Comparison of ENCODE assay signal across 2 cellular contexts in genomic region chr16:86531193-86531550, GRCh38.
TF ChIP-seq lines count a peak whose summit lies in the region.

No MANE protein-coding gene starts in this region.

TF ChIP-seq in HepG2, 621 proteins besides CTCF, POLR2A, EP300 and RAD21:
- TF ChIP-seq ZNF430 (CRISPR knock-in tag; IDR thresholded peaks at IDR 0.05) (no peak), RELA (CRISPR knock-in tag; IDR thresholded peaks at IDR 0.05) (no peak), ZNF713 (CRISPR knock-in tag; IDR thresholded peaks at IDR 0.05) (no peak), THAP9 (CRISPR knock-in tag; IDR thresholded peaks at IDR 0.05; ENCODE audit: borderline replicate concordance) (no peak), ZNF570 (CRISPR knock-in tag; IDR thresholded peaks at IDR 0.05; ENCODE audit: borderline replicate concordance) (no peak), KAT2B (IDR thresholded peaks at IDR 0.05; ENCODE audit: borderline replicate concordance, low read depth, low read length) (no peak), ZNF138 (CRISPR knock-in tag; IDR thresholded peaks at IDR 0.05; ENCODE audit: low read depth) (no peak), NCOA1 (CRISPR knock-in tag; IDR thresholded peaks at IDR 0.05) (no peak), ZNF552 (CRISPR knock-in tag; IDR thresholded peaks at IDR 0.05; ENCODE audit: borderline replicate concordance) (no peak), NR2F6 (IDR thresholded peaks at IDR 0.05) (no peak), NR2F6 (CRISPR knock-in tag; IDR thresholded peaks at IDR 0.05) (no peak), ZNF629 (CRISPR knock-in tag; conservative IDR thresholded peaks at IDR 0.05) (no peak), CENPX (CRISPR knock-in tag; IDR thresholded peaks at IDR 0.05) (no peak), SMARCE1 (IDR thresholded peaks at IDR 0.05; ENCODE audit: borderline replicate concordance) (no peak), KDM3A (CRISPR knock-in tag; IDR thresholded peaks at IDR 0.05; ENCODE audit: low read depth) (no peak), SRY (CRISPR knock-in tag; IDR thresholded peaks at IDR 0.05) (no peak), SIN3B (IDR thresholded peaks at IDR 0.05; ENCODE audit: low read length) (no peak), ZKSCAN8 (CRISPR knock-in tag; IDR thresholded peaks at IDR 0.05; ENCODE audit: borderline replicate concordance) (no peak)
- TF ChIP-seq, protein P1, sequence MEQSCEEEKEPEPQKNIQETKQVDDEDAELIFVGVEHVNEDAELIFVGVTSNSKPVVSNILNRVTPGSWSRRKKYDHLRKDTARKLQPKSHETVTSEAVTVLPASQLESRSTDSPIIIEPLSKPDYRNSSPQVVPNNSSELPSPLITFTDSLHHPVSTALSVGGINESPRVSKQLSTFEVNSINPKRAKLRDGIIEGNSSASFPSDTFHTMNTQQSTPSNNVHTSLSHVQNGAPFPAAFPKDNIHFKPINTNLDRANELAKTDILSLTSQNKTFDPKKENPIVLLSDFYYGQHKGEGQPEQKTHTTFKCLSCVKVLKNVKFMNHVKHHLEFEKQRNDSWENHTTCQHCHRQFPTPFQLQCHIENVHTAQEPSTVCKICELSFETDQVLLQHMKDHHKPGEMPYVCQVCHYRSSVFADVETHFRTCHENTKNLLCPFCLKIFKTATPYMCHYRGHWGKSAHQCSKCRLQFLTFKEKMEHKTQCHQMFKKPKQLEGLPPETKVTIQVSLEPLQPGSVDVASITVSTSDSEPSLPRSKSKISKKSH (CRISPR knock-in tag; IDR thresholded peaks at IDR 0.05; ENCODE audit: borderline replicate concordance): no peak
- TF ChIP-seq, protein P2, sequence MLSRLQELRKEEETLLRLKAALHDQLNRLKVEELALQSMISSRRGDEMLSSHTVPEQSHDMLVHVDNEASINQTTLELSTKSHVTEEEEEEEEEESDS (CRISPR knock-in tag; IDR thresholded peaks at IDR 0.05; ENCODE audit: borderline replicate concordance): no peak
- TF ChIP-seq, protein P3, sequence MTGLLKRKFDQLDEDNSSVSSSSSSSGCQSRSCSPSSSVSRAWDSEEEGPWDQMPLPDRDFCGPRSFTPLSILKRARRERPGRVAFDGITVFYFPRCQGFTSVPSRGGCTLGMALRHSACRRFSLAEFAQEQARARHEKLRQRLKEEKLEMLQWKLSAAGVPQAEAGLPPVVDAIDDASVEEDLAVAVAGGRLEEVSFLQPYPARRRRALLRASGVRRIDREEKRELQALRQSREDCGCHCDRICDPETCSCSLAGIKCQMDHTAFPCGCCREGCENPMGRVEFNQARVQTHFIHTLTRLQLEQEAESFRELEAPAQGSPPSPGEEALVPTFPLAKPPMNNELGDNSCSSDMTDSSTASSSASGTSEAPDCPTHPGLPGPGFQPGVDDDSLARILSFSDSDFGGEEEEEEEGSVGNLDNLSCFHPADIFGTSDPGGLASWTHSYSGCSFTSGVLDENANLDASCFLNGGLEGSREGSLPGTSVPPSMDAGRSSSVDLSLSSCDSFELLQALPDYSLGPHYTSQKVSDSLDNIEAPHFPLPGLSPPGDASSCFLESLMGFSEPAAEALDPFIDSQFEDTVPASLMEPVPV (CRISPR knock-in tag; IDR thresholded peaks at IDR 0.05): no peak
TF ChIP-seq in HepG2: peak in this region for 0.

TF ChIP-seq in WTC11, 78 proteins besides CTCF, POLR2A, EP300 and RAD21:
- TF ChIP-seq STAT6 (CRISPR knock-in tag; conservative IDR thresholded peaks at IDR 0.05; ENCODE audit: low read depth) (no peak), CDX4 (CRISPR knock-in tag; IDR thresholded peaks at IDR 0.05; ENCODE audit: borderline replicate concordance) (no peak), ZNF532 (CRISPR knock-in tag; IDR thresholded peaks at IDR 0.05; ENCODE audit: borderline replicate concordance) (no peak), RORB (CRISPR knock-in tag; IDR thresholded peaks at IDR 0.05) (no peak), JUN (CRISPR knock-in tag; IDR thresholded peaks at IDR 0.05) (no peak)
- TF ChIP-seq, protein P4, sequence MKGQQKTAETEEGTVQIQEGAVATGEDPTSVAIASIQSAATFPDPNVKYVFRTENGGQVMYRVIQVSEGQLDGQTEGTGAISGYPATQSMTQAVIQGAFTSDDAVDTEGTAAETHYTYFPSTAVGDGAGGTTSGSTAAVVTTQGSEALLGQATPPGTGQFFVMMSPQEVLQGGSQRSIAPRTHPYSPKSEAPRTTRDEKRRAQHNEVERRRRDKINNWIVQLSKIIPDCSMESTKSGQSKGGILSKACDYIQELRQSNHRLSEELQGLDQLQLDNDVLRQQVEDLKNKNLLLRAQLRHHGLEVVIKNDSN (CRISPR knock-in tag; IDR thresholded peaks at IDR 0.05): no peak
- TF ChIP-seq, protein P5, sequence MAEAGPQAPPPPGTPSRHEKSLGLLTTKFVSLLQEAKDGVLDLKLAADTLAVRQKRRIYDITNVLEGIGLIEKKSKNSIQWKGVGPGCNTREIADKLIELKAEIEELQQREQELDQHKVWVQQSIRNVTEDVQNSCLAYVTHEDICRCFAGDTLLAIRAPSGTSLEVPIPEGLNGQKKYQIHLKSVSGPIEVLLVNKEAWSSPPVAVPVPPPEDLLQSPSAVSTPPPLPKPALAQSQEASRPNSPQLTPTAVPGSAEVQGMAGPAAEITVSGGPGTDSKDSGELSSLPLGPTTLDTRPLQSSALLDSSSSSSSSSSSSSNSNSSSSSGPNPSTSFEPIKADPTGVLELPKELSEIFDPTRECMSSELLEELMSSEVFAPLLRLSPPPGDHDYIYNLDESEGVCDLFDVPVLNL (CRISPR knock-in tag; IDR thresholded peaks at IDR 0.05; ENCODE audit: borderline replicate concordance, low read depth): no peak
